25 cellular contexts compared by ENCODE assay signal in the genomic region with DNA sequence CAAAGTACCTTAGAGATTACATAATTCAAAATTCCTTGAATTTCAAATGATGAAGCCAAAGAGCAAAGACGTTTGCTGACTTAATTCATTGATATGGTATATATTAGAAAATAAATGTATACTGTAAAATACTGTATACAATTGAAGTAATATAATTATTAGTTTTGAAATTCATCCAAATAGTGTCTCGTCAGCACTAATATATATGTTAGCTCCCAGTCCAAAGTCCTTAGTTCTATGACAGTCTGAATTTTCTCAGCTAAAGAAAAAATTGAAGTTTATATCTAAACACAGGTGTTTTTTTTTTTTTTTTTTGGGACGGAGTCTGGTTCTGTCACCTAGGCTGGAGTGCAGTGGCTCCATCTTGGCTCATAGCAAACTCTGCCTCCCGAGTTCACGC.
DNase-seq lines count a peak whose midpoint lies in the region; ATAC-seq, FAIRE-seq and TF ChIP-seq lines count a peak whose summit lies in the region.
"Had no signal": no experiment of that assay in that cellular context is flagged by ENCODE, and none has a peak within 500 bp of the region (broad histone marks: within the 10 kb centered on the region; RNA-seq: fewer than 3 reads in every experiment).

No MANE protein-coding gene starts in this region.

- no peaks in the 10 kb centered on the region for H3K36me3 Mint-ChIP-seq in H9 (ENCODE audit: insufficient read depth in 1 of 3, low read depth in 3 of 3)
- H3K36me3 Mint-ChIP-seq: CD14-positive monocyte; CD4-positive, alpha-beta memory T cell; CD4-positive, CD25-positive, alpha-beta regulatory T cell; CD8-positive, alpha-beta memory T cell had no signal

- H2BK15ac ChIP-seq in H9 (ENCODE audit: low read depth, low read length): no peak overlapping the region

- no peak for DNase-seq in HepG2 (ENCODE audit: low spot score)
- no peak for DNase-seq in right lobe of liver
- no peak for DNase-seq in K562 (ENCODE audit: extremely low read depth in 1 of 4, low spot score in 3 of 4)
- DNase-seq in posterior vena cava (ENCODE audit: low spot score): no peak
- no peak for DNase-seq in H9
- DNase-seq: ACHN; BE2C; C1 segment of cervical spinal cord; CD4-positive, alpha-beta memory T cell; CD4-positive, CD25-positive, alpha-beta regulatory T cell; CD8-positive, alpha-beta memory T cell; COR-L47; DMS 273 treated with DMSO at 0.1 percent for 48 hours; DMS153; DMS53; DMS79; DND-41; EL; GDM1 had no signal

- no peak overlapping the region for H3K27ac Mint-ChIP-seq in H9
- H3K27ac Mint-ChIP-seq: CD14-positive monocyte; CD4-positive, alpha-beta memory T cell; CD4-positive, CD25-positive, alpha-beta regulatory T cell; CD8-positive, alpha-beta memory T cell had no signal

- no peak overlapping the region for H3K56ac ChIP-seq in H9 (ENCODE audit: insufficient read length, low read depth, low read length)

- no peaks in the 10 kb centered on the region for H3K23me2 ChIP-seq in H9 (ENCODE audit: insufficient read length, low read depth, low read length, poor library complexity, severe bottlenecking)

- H3K18ac ChIP-seq in H9 (ENCODE audit: insufficient read length, low read depth, low read length): no peak overlapping the region

- H3K14ac ChIP-seq in H9 (ENCODE audit: insufficient read depth, low read length): no peak overlapping the region

- CTCF ChIA-PET in HepG2 (lab: Yijun Ruan, JAX; ENCODE audit: low intra/inter-chr PET ratio, low total read pairs): no interaction called here
- CTCF ChIA-PET in K562 (lab: Yijun Ruan, JAX; ENCODE audit: low intra/inter-chr PET ratio): no interaction called here

- no peak overlapping the region for H4K8ac ChIP-seq in H9 (replicated peaks; ENCODE audit: insufficient read length, low read depth, low read length)

- H3K4me2 ChIP-seq in HepG2 (ENCODE audit: low read depth, low read length): no peak overlapping the region
- no peak overlapping the region for H3K4me2 ChIP-seq in K562 (ENCODE audit: insufficient read depth, low read length)
- H3K4me2 ChIP-seq in H9 (ENCODE audit: insufficient read depth, insufficient read length, low read length): no peak overlapping the region
- H3K4me2 ChIP-seq: BLaER1 had no signal

- H3K4ac ChIP-seq in H9 (ENCODE audit: low read depth, low read length): no peak overlapping the region

- no peaks in the 10 kb centered on the region for H3K9me3 Mint-ChIP-seq in H9

- H2BK12ac ChIP-seq in H9 (ENCODE audit: insufficient read length, low read depth, low read length): no peak overlapping the region

- in situ Hi-C loops in HepG2 (cut with HindIII; ENCODE audit: extremely low pct_ligation_motif_present, low pct_unique_long_range_greater_than_20kb): no loop called here
- in situ Hi-C loops in K562 (cut with MboI): no loop called here

- no peak overlapping the region for H2AK5ac ChIP-seq in H9 (ENCODE audit: insufficient read length, low read length)

- TF ChIP-seq POLR2A in HepG2 (IDR thresholded peaks at IDR 0.05; ENCODE audit: insufficient read depth in 1 of 2, low read depth in 2 of 2, low read length in 2 of 2) (no peak), right lobe of liver (IDR thresholded peaks at IDR 0.05) (no peak), K562 (conservative IDR thresholded peaks at IDR 0.05) (no peak)

- H2AFZ ChIP-seq in HepG2 (ENCODE audit: low read length) (no peak overlapping the region), K562 (ENCODE audit: low read depth, low read length) (no peak overlapping the region), H9 (ENCODE audit: low read length) (no peak overlapping the region)

- no peaks in the 10 kb centered on the region for H3K79me2 ChIP-seq in HepG2 (ENCODE audit: insufficient read depth, low read length)
- H3K79me2 ChIP-seq in K562 (ENCODE audit: control insufficient read depth, insufficient read depth, low read length): no peaks in the 10 kb centered on the region
- no peaks in the 10 kb centered on the region for H3K79me2 ChIP-seq in H9 (ENCODE audit: insufficient read depth, low read length)

- FAIRE-seq in HepG2 (lab: Jason Lieb, UNC) (no peak), K562 (lab: Jason Lieb, UNC) (no peak)
- FAIRE-seq: GM12878, GM12892, GM18507 had no signal

- H3K4me1 Mint-ChIP-seq in H9: no peaks in the 10 kb centered on the region
- H3K4me1 Mint-ChIP-seq: CD14-positive monocyte; CD4-positive, alpha-beta memory T cell; CD4-positive, CD25-positive, alpha-beta regulatory T cell; CD8-positive, alpha-beta memory T cell had no signal

- H2BK20ac ChIP-seq in H9 (ENCODE audit: low read depth, low read length, poor library complexity, severe bottlenecking): no peak overlapping the region

- H3K9me1 ChIP-seq in K562 (ENCODE audit: control insufficient read depth, insufficient read depth, low read length): no peaks in the 10 kb centered on the region

- no peak overlapping the region for H3K9ac ChIP-seq in HepG2 (ENCODE audit: insufficient read depth, low read depth, low read length)
- H3K9ac ChIP-seq in K562 (ENCODE audit: insufficient read depth in 1 of 2, low read depth in 2 of 2, low read length in 2 of 2): no peak overlapping the region
- H3K9ac ChIP-seq in H9 (ENCODE audit: extremely low read depth, insufficient read length, low read length): no peak overlapping the region
- H3K9ac ChIP-seq: BLaER1 had no signal

- TF ChIP-seq EP300 in HepG2 (IDR thresholded peaks at IDR 0.05; ENCODE audit: low read depth in 2 of 2, low read length in 2 of 2) (no peak), HepG2 (CRISPR knock-in tag; IDR thresholded peaks at IDR 0.05; ENCODE audit: borderline replicate concordance) (no peak), K562 (IDR thresholded peaks at IDR 0.05; ENCODE audit: low read length) (no peak)

- intact Hi-C loops in HepG2 (cut with micrococcal nuclease; ENCODE audit: unreplicated experiment): no loop called here
- intact Hi-C loops in right lobe of liver (cut with DNase I): no loop called here
- intact Hi-C loops in K562 (cut with micrococcal nuclease): no loop called here
- intact Hi-C loops in posterior vena cava (cut with DNase I): no loop called here

- H3K27me3 Mint-ChIP-seq in H9 (ENCODE audit: low read depth): no peaks in the 10 kb centered on the region
- H3K27me3 Mint-ChIP-seq: CD4-positive, alpha-beta memory T cell; CD4-positive, CD25-positive, alpha-beta regulatory T cell; CD8-positive, alpha-beta memory T cell had no signal

- H3K4me3 ChIP-seq in HepG2 (replicated peaks in 1 of 3; ENCODE audit: insufficient read depth in 1 of 3, low read depth in 2 of 3, low read length in 3 of 3): no peak overlapping the region
- no peak overlapping the region for H3K4me3 ChIP-seq in right lobe of liver
- H3K4me3 ChIP-seq in K562: no peak overlapping the region
- H3K4me3 ChIP-seq: BLaER1, GM12878 had no signal

- no peak overlapping the region for H4K91ac ChIP-seq in H9 (ENCODE audit: insufficient read length, low read depth, low read length)

- POLR2A ChIA-PET in HepG2 (lab: Yijun Ruan, JAX) (no interaction called here), K562 (lab: Yijun Ruan, JAX) (no interaction called here)

- H3K4me1 ChIP-seq in HepG2 (ENCODE audit: insufficient read depth, low read length) (no peaks in the 10 kb centered on the region), right lobe of liver (no peaks in the 10 kb centered on the region), K562 (replicated peaks in 1 of 2; ENCODE audit: control insufficient read depth in 2 of 2, insufficient read depth in 2 of 2, low read length in 2 of 2) (no peaks in the 10 kb centered on the region), H9 (ENCODE audit: insufficient read depth, low read length) (no peaks in the 10 kb centered on the region)
- H3K4me1 ChIP-seq: BE2C, BLaER1 had no signal

- TF ChIP-seq CTCF in HepG2 (CRISPR knock-in tag; IDR thresholded peaks at IDR 0.05): no peak
- TF ChIP-seq CTCF in right lobe of liver (IDR thresholded peaks at IDR 0.05): no peak
- TF ChIP-seq CTCF in K562 (IDR thresholded peaks at IDR 0.05 in 2 of 3, conservative IDR thresholded peaks at IDR 0.05 in 1 of 3; ENCODE audit: insufficient read depth in 2 of 3, low read depth in 1 of 3, low read length in 3 of 3): no peak
- TF ChIP-seq CTCF in H9 (conservative IDR thresholded peaks at IDR 0.05): no peak

- TF ChIP-seq RAD21 in HepG2 (CRISPR knock-in tag; IDR thresholded peaks at IDR 0.05): no peak
- no peak for TF ChIP-seq RAD21 in K562 (CRISPR knock-in tag; conservative IDR thresholded peaks at IDR 0.05 in 1 of 2, IDR thresholded peaks at IDR 0.05 in 1 of 2)

- WGBS in HepG2 (ENCODE audit: low lambda C conversion rate): 19% methylated on average over 5 of the region's 5 CpGs
- WGBS in right lobe of liver (ENCODE audit: insufficient coverage, low coverage, low lambda C conversion rate, missing lambda C conversion rate): 50% methylated on average over 5 of the region's 5 CpGs
- 0% methylated on average over 3 of the region's 5 CpGs for WGBS in K562 (ENCODE audit: insufficient coverage, low coverage, missing lambda C conversion rate)
- WGBS in H9 (ENCODE audit: extremely low coverage, insufficient read length, low lambda C conversion rate): no CpG with 5 or more reads among the region's 5 CpGs

- BruUV-seq in HepG2 (replicated peaks; lab: Mats Ljungman, UMichigan): no TSS peak
- no TSS peak for BruUV-seq in K562 (replicated peaks; lab: Mats Ljungman, UMichigan)

- no peaks in the 10 kb centered on the region for H3K27me3 ChIP-seq in HepG2 (ENCODE audit: control insufficient read depth in 1 of 2, insufficient read depth in 2 of 2, low read length in 2 of 2)
- H3K27me3 ChIP-seq in right lobe of liver: no peaks in the 10 kb centered on the region
- H3K27me3 ChIP-seq in K562 (ENCODE audit: control insufficient read depth in 2 of 2, insufficient read depth in 2 of 2, low read length in 2 of 2): no peaks in the 10 kb centered on the region
- H3K27me3 ChIP-seq in H9 (ENCODE audit: insufficient read depth, low read length): no peaks in the 10 kb centered on the region
- H3K27me3 ChIP-seq: BE2C, BLaER1 had no signal

- H3K27ac ChIP-seq in HepG2 (ENCODE audit: extremely low read length, insufficient read depth, low read length) (no peak overlapping the region), right lobe of liver (no peak overlapping the region), K562 (ENCODE audit: extremely low read depth, low read depth, low read length) (no peak overlapping the region), H9 (ENCODE audit: insufficient read length, low read depth, low read length) (no peak overlapping the region)
- H3K27ac ChIP-seq: 22Rv1, BLaER1 had no signal

- no peaks in the 10 kb centered on the region for H3K9me3 ChIP-seq in HepG2 (ENCODE audit: low read length)
- no peaks in the 10 kb centered on the region for H3K9me3 ChIP-seq in right lobe of liver
- peaks cover 3% of the 10 kb centered on the region; the same call in 1 of the 2 replicates for H3K9me3 ChIP-seq in K562 (replicated peaks; ENCODE audit: control insufficient read depth, insufficient read depth, low read depth, low read length)
- H3K9me3 ChIP-seq in H9 (ENCODE audit: control insufficient read depth, low read depth, low read length): no peaks in the 10 kb centered on the region
- H3K9me3 ChIP-seq: BE2C, BLaER1 had no signal

- ATAC-seq in HepG2: no peak
- no peak for ATAC-seq in right lobe of liver
- ATAC-seq in K562: no peak
- ATAC-seq: GM12878 had no signal

- H3K36me3 ChIP-seq in HepG2 (replicated peaks in 1 of 2; ENCODE audit: control insufficient read depth in 1 of 2, insufficient read depth in 2 of 2, low read length in 2 of 2) (no peaks in the 10 kb centered on the region), right lobe of liver (no peaks in the 10 kb centered on the region), K562 (ENCODE audit: control insufficient read depth, insufficient read depth, low read length) (no peaks in the 10 kb centered on the region)
- H3K36me3 ChIP-seq: BE2C, BLaER1 had no signal

- no peak overlapping the region for H3T11ph ChIP-seq in H9 (ENCODE audit: low read length)

- H2BK120ac ChIP-seq in H9 (ENCODE audit: low read depth, low read length, poor library complexity, severe bottlenecking): no peak overlapping the region

- H3K4me3 Mint-ChIP-seq in H9: no peak overlapping the region
- H3K4me3 Mint-ChIP-seq: CD14-positive monocyte; CD4-positive, alpha-beta memory T cell; CD4-positive, CD25-positive, alpha-beta regulatory T cell; CD8-positive, alpha-beta memory T cell had no signal

- H2BK5ac ChIP-seq in H9 (ENCODE audit: insufficient read length, low read length): no peak overlapping the region

- no peaks in the 10 kb centered on the region for H3K79me1 ChIP-seq in H9 (ENCODE audit: insufficient read depth, low read depth, low read length, poor library complexity, severe bottlenecking)

- no peak overlapping the region for H4K5ac ChIP-seq in H9 (ENCODE audit: insufficient read length, low read depth, low read length)

- H4K20me1 ChIP-seq in HepG2 (ENCODE audit: insufficient read depth, low read length) (no peaks in the 10 kb centered on the region), K562 (replicated peaks; ENCODE audit: control insufficient read depth, insufficient read depth, low read length) (no peaks in the 10 kb centered on the region), H9 (ENCODE audit: control insufficient read depth, insufficient read depth, insufficient read length) (no peaks in the 10 kb centered on the region)
- H4K20me1 ChIP-seq: BLaER1 had no signal

- no peak overlapping the region for H3K23ac ChIP-seq in H9 (ENCODE audit: insufficient read length, low read depth, low read length)
